Comparison of ENCODE assay signal across 25 cellular contexts in the genomic region with DNA sequence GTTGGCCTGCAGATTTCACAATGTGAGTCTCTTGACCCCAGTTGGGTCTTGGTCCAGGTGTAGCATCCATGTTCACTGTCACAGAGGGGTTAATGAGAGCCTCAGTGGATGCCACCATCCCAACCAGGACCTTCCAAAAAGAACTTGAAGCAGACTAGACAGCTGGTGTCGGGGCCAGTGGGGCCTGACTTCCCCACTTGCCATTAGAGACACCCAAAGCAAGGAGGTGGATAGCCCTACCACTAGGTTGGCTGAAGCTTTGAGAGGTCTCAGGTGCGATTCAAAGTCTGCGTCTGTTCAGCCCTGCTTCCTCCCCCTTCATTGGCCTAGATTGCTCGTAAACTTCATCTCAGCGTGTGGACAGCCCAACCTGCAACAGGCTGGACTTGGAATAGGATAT.
"Had no signal": no experiment of that assay in that cellular context is flagged by ENCODE, and none has a peak within 500 bp of the region (broad histone marks: within the 10 kb centered on the region; RNA-seq: fewer than 3 reads in every experiment).

No MANE protein-coding gene starts in this region.

- H3K36me3 ChIP-seq: colonic mucosa, esophagus squamous epithelium, gastrocnemius medialis, heart right ventricle, left lung, lower lobe of right lung had no signal

- FAIRE-seq: endometrium, islet of Langerhans, keratinocyte had no signal

- H3K9me3 Mint-ChIP-seq: dendritic cell treated with granulocyte-macrophage colony-stimulating factor and Interleukin-4, amounts not matched to agents 40 ng/mL and 50 ng/mL, for 4 days; effector memory CD8-positive, alpha-beta T cell; endodermal cell had no signal

- H3K27ac ChIP-seq: colonic mucosa, epithelial cell of prostate, esophagus squamous epithelium, heart right ventricle, left lung, lower lobe of right lung had no signal

- H3K27me3 Mint-ChIP-seq: dendritic cell treated with granulocyte-macrophage colony-stimulating factor and Interleukin-4, amounts not matched to agents 40 ng/mL and 50 ng/mL, for 4 days had no signal

- H3K27ac Mint-ChIP-seq: dendritic cell treated with granulocyte-macrophage colony-stimulating factor and Interleukin-4, amounts not matched to agents 40 ng/mL and 50 ng/mL, for 4 days; effector memory CD8-positive, alpha-beta T cell; endodermal cell had no signal

- H3K4me3 Mint-ChIP-seq: dendritic cell treated with granulocyte-macrophage colony-stimulating factor and Interleukin-4, amounts not matched to agents 40 ng/mL and 50 ng/mL, for 4 days; effector memory CD8-positive, alpha-beta T cell; endodermal cell had no signal

- ATAC-seq: effector memory CD8-positive, alpha-beta T cell; esophagus mucosa; gastrocnemius medialis; heart right ventricle; left cardiac atrium; left lung; left ventricle myocardium superior; lower lobe of right lung had no signal

- DNase-seq: colonic mucosa; cortex of kidney; effector CD8-positive, alpha-beta T cell; effector memory CD8-positive, alpha-beta T cell; endodermal cell; erythroblast; esophagus squamous epithelium; foreskin fibroblast; gastrocnemius medialis; glutamatergic neuron; head of caudate nucleus; heart right ventricle; hippocampal formation; left cardiac atrium; left lung; left ventricle myocardium superior; lower lobe of right lung; mesenchymal stem cell; midbrain had no signal

- H3K4me3 ChIP-seq: colonic mucosa, esophagus squamous epithelium, gastrocnemius medialis, heart right ventricle, left lung, lower lobe of right lung had no signal

- H3K9me3 ChIP-seq: colonic mucosa, esophagus squamous epithelium, gastrocnemius medialis, heart right ventricle, left lung, lower lobe of right lung had no signal

- H3K27me3 ChIP-seq: colonic mucosa, esophagus squamous epithelium, gastrocnemius medialis, heart right ventricle, left lung had no signal

- H3K4me1 ChIP-seq: colonic mucosa had no signal
